ENCODE assay signal across 12 cellular contexts in the genomic region with DNA sequence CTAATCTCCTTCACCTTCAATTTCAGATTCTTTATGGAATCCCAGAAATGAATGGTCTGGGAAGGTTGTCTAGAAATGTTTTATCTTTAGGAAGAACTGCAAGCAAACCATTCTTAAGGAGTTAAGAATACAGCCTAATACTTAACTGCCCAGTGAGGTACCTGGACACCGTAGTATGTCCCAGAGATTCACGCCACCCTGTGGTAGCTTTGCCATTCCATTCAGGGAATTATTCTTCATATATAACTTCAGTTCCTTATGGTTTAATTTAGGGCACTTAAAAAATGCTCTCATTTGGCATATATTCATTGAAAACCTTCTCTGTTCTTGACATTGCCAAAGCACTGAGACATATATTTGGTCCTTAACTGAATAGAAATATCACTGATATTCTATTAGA. TPM values are rescaled to one million over a fixed set of nuclear protein-coding genes. Genes with fewer than 3 reads are reported as not detected.
A peak's percentile ranks its signal among the peaks of the same experiment; 100 is the strongest.
DNase-seq lines count a peak whose midpoint lies in the region; FAIRE-seq and TF ChIP-seq lines count a peak whose summit lies in the region.
"Had no signal": no experiment of that assay in that cellular context is flagged by ENCODE, and none has a peak within 500 bp of the region (broad histone marks: within the 10 kb centered on the region; RNA-seq: fewer than 3 reads in every experiment).

No MANE protein-coding gene starts in this region.

- WGBS in small intestine, 3 donors, result 93 to 96% (median 94%) methylated on average over 2 of the region's 2 CpGs

- no peak for DNase-seq in GM10266 (ENCODE audit: extremely low spot score)
- peak; percentile 66 for DNase-seq in choroid plexus epithelial cell (ENCODE audit: low read depth)
- no peak for DNase-seq in osteoblast (ENCODE audit: insufficient read length, low spot score, missing footprints)
- no peak for DNase-seq in stimulated activated CD4-positive, alpha-beta T cell treated with anti-CD3 and anti-CD28 coated beads, Interleukin-2, amount 100 ng/mL, for 48 hours
- DNase-seq in small intestine, result no peak
- DNase-seq in GM13976 (ENCODE audit: low spot score), result no peak
- DNase-seq: activated CD8-positive, alpha-beta memory T cell treated with anti-CD3 and anti-CD28 coated beads, Interleukin-2, amount 10 ng/mL, durations not matched to agents 7 days and 5 days; effector memory CD8-positive, alpha-beta T cell; Kasumi-1 had no signal

- no peak overlapping the region for H3K9ac ChIP-seq in OCI-LY1 (ENCODE audit: low read length)

- H3K27me3 ChIP-seq in OCI-LY1 (ENCODE audit: insufficient read depth, low read length), result no peaks in the 10 kb centered on the region; the same call in 1 of the 2 replicates
- H3K27me3 ChIP-seq in osteoblast (ENCODE audit: insufficient read depth, low read length), result no peaks in the 10 kb centered on the region
- no peaks in the 10 kb centered on the region for H3K27me3 ChIP-seq in small intestine (ENCODE audit: control insufficient read depth in 2 of 2, insufficient read depth in 2 of 2, low read length in 2 of 2)

- H3K27ac ChIP-seq in OCI-LY1 (ENCODE audit: low read depth, low read length, poor library complexity, severe bottlenecking), result no peak overlapping the region
- H3K27ac ChIP-seq in osteoblast (ENCODE audit: low read depth, low read length), result peak overlapping the region; percentile 98
- H3K27ac ChIP-seq in small intestine (ENCODE audit: low read depth in 1 of 2, low read length in 1 of 2), result no peak overlapping the region

- no peak overlapping the region for H3K4me2 ChIP-seq in OCI-LY1 (ENCODE audit: low read length)
- H3K4me2 ChIP-seq in osteoblast (ENCODE audit: insufficient read depth, low read length), result no peak overlapping the region

- FAIRE-seq in small intestine (lab: Jason Lieb, UNC), result no peak
- FAIRE-seq: TTC549 had no signal

- no peak overlapping the region for H2AFZ ChIP-seq in OCI-LY1 (ENCODE audit: low read length)
- H2AFZ ChIP-seq in osteoblast (ENCODE audit: low read length), result no peak overlapping the region

- H3K4me3 ChIP-seq in OCI-LY1 (ENCODE audit: low read depth, low read length, poor library complexity, severe bottlenecking) (no peak overlapping the region), choroid plexus epithelial cell (ENCODE audit: low read depth, low read length) (no peak overlapping the region), osteoblast (ENCODE audit: insufficient read depth, low read length) (no peak overlapping the region), small intestine (ENCODE audit: low read depth in 1 of 2, low read length in 2 of 2) (no peak overlapping the region)

- in situ Hi-C loops in GM13976 (cut with MboI; ENCODE audit: low sequenced_read_pairs, unreplicated experiment), result no loop called here

- no peaks in the 10 kb centered on the region for H3K9me2 ChIP-seq in OCI-LY1 (ENCODE audit: low read depth, low read length)

- no peaks in the 10 kb centered on the region for H3K4me1 ChIP-seq in OCI-LY1 (ENCODE audit: insufficient read depth, low read length, severe bottlenecking)
- H3K4me1 ChIP-seq in osteoblast (ENCODE audit: insufficient read depth, low read length), result peaks cover 40% of the 10 kb centered on the region
- H3K4me1 ChIP-seq in small intestine (ENCODE audit: control insufficient read depth in 2 of 2, insufficient read depth in 1 of 2, low read depth in 1 of 2, low read length in 1 of 2), result no peaks in the 10 kb centered on the region

- H3K79me2 ChIP-seq in OCI-LY1 (ENCODE audit: insufficient read depth, low read length), result no peaks in the 10 kb centered on the region
- no peaks in the 10 kb centered on the region for H3K79me2 ChIP-seq in osteoblast (ENCODE audit: insufficient read depth, low read length)

- H3F3A ChIP-seq in OCI-LY1 (ENCODE audit: insufficient read depth, low read length), result no peaks in the 10 kb centered on the region

- TF ChIP-seq CTCF in GM10266 (IDR thresholded peaks at IDR 0.05; ENCODE audit: control insufficient read depth, insufficient read depth, low read depth, missing control alignments) (peak; percentile 8), OCI-LY1 (IDR thresholded peaks at IDR 0.05; ENCODE audit: low read length) (peak; percentile 25; the same call in 1 of the 2 replicates), choroid plexus epithelial cell (conservative IDR thresholded peaks at IDR 0.05; ENCODE audit: low read depth, low read length) (peak; percentile 54), osteoblast (IDR thresholded peaks at IDR 0.05; ENCODE audit: extremely low read depth, low read depth, low read length) (peak; percentile 34), GM13976 (IDR thresholded peaks at IDR 0.05; ENCODE audit: borderline replicate concordance, control extremely low read depth, extremely low read depth, insufficient read depth, missing control alignments) (no peak)

- H4K20me1 ChIP-seq in OCI-LY1 (ENCODE audit: insufficient read depth, low read length) (no peaks in the 10 kb centered on the region), osteoblast (ENCODE audit: insufficient read depth, low read length) (no peaks in the 10 kb centered on the region)

- H3K9me3 ChIP-seq in OCI-LY1 (ENCODE audit: low read length), result no peaks in the 10 kb centered on the region
- H3K9me3 ChIP-seq in osteoblast (ENCODE audit: low read depth, low read length), result no peaks in the 10 kb centered on the region
- no peaks in the 10 kb centered on the region for H3K9me3 ChIP-seq in small intestine (ENCODE audit: control insufficient read depth, low read depth)

- H3K36me3 ChIP-seq in OCI-LY1 (ENCODE audit: insufficient read depth, low read length) (no peaks in the 10 kb centered on the region), osteoblast (ENCODE audit: insufficient read depth, low read length) (no peaks in the 10 kb centered on the region), small intestine (ENCODE audit: control insufficient read depth in 2 of 2, insufficient read depth in 2 of 2, low read length in 2 of 2) (no peaks in the 10 kb centered on the region)

RNA-seq across cellular contexts. Expression of a gene that starts 49.7 kb away (rescaled TPM):
- total RNA-seq in osteoblast, result not detected in 2 replicates
- polyA plus RNA-seq in small intestine, result not detected
- total RNA-seq: activated CD8-positive, alpha-beta memory T cell treated with anti-CD3 and anti-CD28 coated beads, Interleukin-2, amount 10 ng/mL, durations not matched to agents 7 days and 5 days; mucosa of gallbladder had no signal
